8 cellular contexts compared by ENCODE assay signal in the genomic region with DNA sequence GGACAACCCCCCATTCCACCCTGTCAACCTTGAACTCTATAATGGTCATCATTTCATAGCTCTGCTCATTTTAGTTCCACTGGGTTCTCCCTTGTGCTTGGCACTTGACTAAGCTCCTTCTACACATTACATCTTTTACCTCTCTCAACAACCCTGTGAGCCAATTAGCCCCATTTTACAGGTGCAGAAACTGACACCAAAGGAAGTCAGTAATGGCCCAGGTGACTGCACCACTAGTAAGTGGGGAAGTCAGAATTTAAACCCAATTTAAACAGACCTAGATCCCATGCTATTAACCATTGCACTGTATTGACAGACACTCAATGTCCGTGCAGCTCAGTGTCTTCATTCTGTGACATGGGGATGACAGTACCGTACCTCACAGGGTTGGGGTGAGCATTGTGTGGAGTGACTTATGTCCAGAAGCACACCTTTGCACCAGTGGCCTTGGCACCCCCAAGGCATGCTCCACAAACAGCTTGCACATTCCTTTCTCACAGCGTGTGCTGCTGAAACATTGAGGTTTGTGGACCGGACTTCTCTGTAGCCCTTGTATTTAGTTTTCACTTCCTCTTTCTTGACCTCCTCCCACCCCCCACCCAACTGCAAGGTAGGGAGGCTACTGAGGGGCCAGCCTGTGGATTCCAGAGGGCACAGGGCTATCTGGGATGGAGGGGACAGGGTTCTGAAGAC. TPM values are rescaled to one million over a fixed set of nuclear protein-coding genes. Genes with fewer than 3 reads are reported as not detected.
A peak's percentile ranks its signal among the peaks of the same experiment; 100 is the strongest.
DNase-seq lines count a peak whose midpoint lies in the region; ATAC-seq and TF ChIP-seq lines count a peak whose summit lies in the region.

No MANE protein-coding gene starts in this region.

- no peak for ATAC-seq in CD8-positive, alpha-beta T cell
- ATAC-seq in GM19395 (IDR thresholded peaks at IDR 0.05; ENCODE audit: unreplicated experiment) (peak; percentile 47), HG02571 (IDR thresholded peaks at IDR 0.05; ENCODE audit: unreplicated experiment) (no peak)

- H3K4me3 ChIP-seq in CD8-positive, alpha-beta T cell (ENCODE audit: low read depth, low read length) = peak overlapping the region; percentile 25
- H3K4me3 ChIP-seq in effector memory CD4-positive, alpha-beta T cell (ENCODE audit: insufficient read depth, low read depth, low read length, poor library complexity, severe bottlenecking) = no peak overlapping the region
- H3K4me3 ChIP-seq in testis = no peak overlapping the region

- H3K36me3 ChIP-seq in CD8-positive, alpha-beta T cell (ENCODE audit: insufficient read depth, low read length) = no peaks in the 10 kb centered on the region
- no peaks in the 10 kb centered on the region for H3K36me3 ChIP-seq in effector memory CD4-positive, alpha-beta T cell (ENCODE audit: control insufficient read depth, insufficient read depth, low read length)
- H3K36me3 ChIP-seq in testis (ENCODE audit: low read depth, missing control alignments) = no peaks in the 10 kb centered on the region

- H3K27ac Mint-ChIP-seq in CD8-positive, alpha-beta T cell = peak overlapping the region; percentile 95

- TF ChIP-seq CTCF in CD8-positive, alpha-beta T cell (IDR thresholded peaks at IDR 0.05) = no peak
- TF ChIP-seq CTCF in testis (IDR thresholded peaks at IDR 0.05) = no peak

- peak in 1 of 7 experiments; percentile 20 for DNase-seq in CD8-positive, alpha-beta T cell
- peak; percentile 20 to 61 for DNase-seq in Kasumi-1 (lab: John Stamatoyannopoulos, UW)
- no peak for DNase-seq in effector memory CD4-positive, alpha-beta T cell
- DNase-seq in testis = no peak
- DNase-seq in HuH-7 (ENCODE audit: low spot score) = no peak
- DNase-seq in NCI-H2196 treated with DMSO at 0.1 percent for 48 hours (lab: John Stamatoyannopoulos, UW; ENCODE audit: unreplicated experiment) = no peak

- CTCF ChIA-PET in CD8-positive, alpha-beta T cell (lab: Charles Lee) = interaction anchor here (1.2 to 14.4 kb wide), 15 partner anchors 8 to 80 kb away, joined by 3 to 120 read pairs (median 11); a partner anchor contains a TSS

- TF ChIP-seq POLR2A in testis (IDR thresholded peaks at IDR 0.05) = no peak

- WGBS in testis, 2 donors = 88 to 90% methylated on average over 4 of the region's 4 CpGs

- H3K36me3 Mint-ChIP-seq in CD8-positive, alpha-beta T cell = peaks cover 27% of the 10 kb centered on the region

- no peaks in the 10 kb centered on the region for H3K27me3 Mint-ChIP-seq in CD8-positive, alpha-beta T cell (ENCODE audit: low read depth)

- H3K4me3 Mint-ChIP-seq in CD8-positive, alpha-beta T cell = peak overlapping the region; percentile 56

- no peaks in the 10 kb centered on the region for H3K9me3 ChIP-seq in CD8-positive, alpha-beta T cell (ENCODE audit: low read length)
- H3K9me3 ChIP-seq in effector memory CD4-positive, alpha-beta T cell (ENCODE audit: control insufficient read depth, low read length) = no peaks in the 10 kb centered on the region
- no peaks in the 10 kb centered on the region for H3K9me3 ChIP-seq in testis

- H3K9me3 Mint-ChIP-seq in CD8-positive, alpha-beta T cell = no peaks in the 10 kb centered on the region

- H3K4me1 ChIP-seq in CD8-positive, alpha-beta T cell (ENCODE audit: insufficient read depth, low read length) = peaks cover 94% of the 10 kb centered on the region
- peaks cover 85% of the 10 kb centered on the region for H3K4me1 ChIP-seq in effector memory CD4-positive, alpha-beta T cell (ENCODE audit: control insufficient read depth, insufficient read depth, low read length, poor library complexity, severe bottlenecking)
- H3K4me1 ChIP-seq in testis = peaks cover 25% of the 10 kb centered on the region

- POLR2A ChIA-PET in CD8-positive, alpha-beta T cell (lab: Charles Lee) = interaction anchor here (1.0 to 21.8 kb wide), 16 partner anchors 8 to 81 kb away, joined by 3 to 391 read pairs (median 13); a partner anchor contains a TSS

- intact Hi-C loops in CD8-positive, alpha-beta T cell (cut with DNase I, micrococcal nuclease) = no loop called here
- intact Hi-C loops in testis (cut with DNase I; ENCODE audit: low total_unique reads) = no loop called here

- peak overlapping the region; percentile 51 for H3K27ac ChIP-seq in CD8-positive, alpha-beta T cell (ENCODE audit: low read depth, low read length)
- peak overlapping the region; percentile 71 for H3K27ac ChIP-seq in effector memory CD4-positive, alpha-beta T cell (ENCODE audit: insufficient read depth, low read length, poor library complexity, severe bottlenecking)
- no peak overlapping the region for H3K27ac ChIP-seq in testis

- H3K27me3 ChIP-seq in CD8-positive, alpha-beta T cell (ENCODE audit: insufficient read depth, low read length) = no peaks in the 10 kb centered on the region
- no peaks in the 10 kb centered on the region for H3K27me3 ChIP-seq in effector memory CD4-positive, alpha-beta T cell (replicated peaks; ENCODE audit: control insufficient read depth, insufficient read depth, low read length, poor library complexity, severe bottlenecking)
- H3K27me3 ChIP-seq in testis = no peaks in the 10 kb centered on the region

- H3K4me1 Mint-ChIP-seq in CD8-positive, alpha-beta T cell (ENCODE audit: low read depth) = peaks cover 97% of the 10 kb centered on the region

RNA-seq across cellular contexts. Expression of a gene that starts 23.1 kb away (rescaled TPM):
- total RNA-seq in CD8-positive, alpha-beta T cell = 1,000 to 10,000 TPM; 1,214 to 1,250 TPM
- total RNA-seq in testis = 10 to 100 TPM; 20.2 to 22.5 TPM
- 31.7 TPM for polyA plus RNA-seq in testis (ENCODE audit: insufficient read depth, low read depth, low replicate concordance)

Comparison
In these comparisons a context has a peak if more than half of its experiments do, and no peak if none do; other contexts are left out.
1. DNase-seq: peak in Kasumi-1 (2 of 2); none in effector memory CD4-positive, alpha-beta T cell (0 of 3), testis (single experiment), HuH-7 (single experiment) and NCI-H2196 treated with DMSO at 0.1 percent for 48 hours (single experiment).
2. H3K27ac ChIP-seq: peak in CD8-positive, alpha-beta T cell (single experiment) and effector memory CD4-positive, alpha-beta T cell (single experiment); none in testis (0 of 2).
3. RNA of a gene that starts 23.1 kb away (total RNA-seq): 1,214 to 1,250 TPM in CD8-positive, alpha-beta T cell; 20.2 to 22.5 TPM in testis; every median in the first group is over 10 times any median in the second.